ENCODE assay signal across 8 cellular contexts in the genomic region with DNA sequence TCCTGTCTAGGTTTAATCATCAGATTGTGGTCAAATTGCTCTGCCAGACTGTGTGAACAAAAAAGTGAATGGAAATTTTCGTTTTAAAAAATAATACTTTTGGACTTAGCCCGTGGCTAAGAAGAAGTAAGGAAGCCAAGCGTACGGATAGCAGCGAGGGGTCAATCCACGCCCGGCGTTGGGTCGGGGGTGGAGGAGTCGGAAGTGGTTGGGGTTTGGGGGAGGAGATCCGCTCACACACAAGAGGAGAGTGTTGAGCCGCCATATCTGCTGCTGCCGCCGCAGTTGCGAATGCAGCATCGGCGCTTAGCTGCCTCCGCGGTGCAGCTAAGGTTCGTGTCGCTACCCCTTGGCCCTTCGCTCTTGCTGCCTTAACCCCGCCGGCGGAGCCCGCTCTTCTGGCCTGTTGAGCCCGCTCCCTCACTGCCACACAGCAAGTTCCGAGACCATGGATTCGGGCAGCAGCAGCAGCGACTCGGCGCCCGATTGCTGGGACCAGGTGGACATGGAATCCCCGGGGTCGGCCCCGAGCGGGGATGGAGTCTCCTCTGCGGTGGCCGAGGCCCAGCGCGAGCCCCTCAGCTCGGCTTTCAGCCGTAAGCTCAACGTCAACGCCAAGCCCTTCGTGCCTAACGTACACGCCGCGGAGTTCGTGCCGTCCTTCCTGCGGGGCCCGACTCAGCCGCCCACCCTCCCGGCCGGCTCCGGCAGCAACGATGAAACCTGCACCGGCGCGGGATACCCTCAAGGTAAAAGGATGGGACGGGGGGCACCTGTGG. TPM values are rescaled to one million over a fixed set of nuclear protein-coding genes. Genes with fewer than 3 reads are reported as not detected.
DNase-seq lines count a peak whose midpoint lies in the region; ATAC-seq and TF ChIP-seq lines count a peak whose summit lies in the region.

TSS of gene GSPT2 (plus strand) at position 264 of the 779 bp plus-strand sequence. CDS start at position 449, 185 bp downstream.

- H3K4me3 Mint-ChIP-seq in CD4-positive, alpha-beta memory T cell = peak within 1 kb of the TSS; percentile 85 to 93 (median 89)

- H3K4me1 ChIP-seq in CD4-positive, alpha-beta memory T cell (ENCODE audit: insufficient read depth, low read length) = peaks cover 17% of the 10 kb centered on the region
- no peaks in the 10 kb centered on the region for H3K4me1 ChIP-seq in right cardiac atrium (ENCODE audit: control insufficient read depth, insufficient read depth, low read length)
- no peaks in the 10 kb centered on the region for H3K4me1 ChIP-seq in vagina

- H3K27me3 Mint-ChIP-seq in CD4-positive, alpha-beta memory T cell = peaks cover 0 to 4% of the 10 kb centered on the region in 2 donors

- under 1% methylated on average over 63 of the region's 63 CpGs for WGBS in right cardiac atrium

- no peak for TF ChIP-seq CTCF in vagina (IDR thresholded peaks at IDR 0.05)

- no peak for TF ChIP-seq POLR2A in vagina (IDR thresholded peaks at IDR 0.05)

- POLR2A ChIA-PET in CD4-positive, alpha-beta memory T cell (lab: Charles Lee; ENCODE audit: partially characterized antibody) = interaction anchor here (0.9 to 2.0 kb wide), 2 partner anchors 59 to 518 kb away, joined by 4 to 8 read pairs; no protein-coding TSS in a partner anchor

- peak; percentile 43 to 57 (median 52) for DNase-seq in CD4-positive, alpha-beta memory T cell
- DNase-seq in SK-N-DZ (ENCODE audit: low spot score) = peak; percentile 62
- DNase-seq in amniotic epithelial cell (ENCODE audit: low read depth) = peak; percentile 82
- DNase-seq in right cardiac atrium = peak; percentile 66 to 86 (median 84)
- DNase-seq in putamen (ENCODE audit: low spot score) = peak; percentile 70
- no peak for DNase-seq in vagina (ENCODE audit: extremely low spot score in 2 of 2)

- intact Hi-C loops in CD4-positive, alpha-beta memory T cell (cut with micrococcal nuclease) = loop anchor here (2.0 kb wide), 1 partner anchor 59 kb away; no protein-coding TSS in a partner anchor
- intact Hi-C loops in right cardiac atrium (cut with DNase I) = no loop called here
- intact Hi-C loops in vagina (cut with DNase I) = no loop called here

- H3K27me3 ChIP-seq in CD4-positive, alpha-beta memory T cell (ENCODE audit: insufficient read depth, low read length) = no peaks in the 10 kb centered on the region
- H3K27me3 ChIP-seq in right cardiac atrium (ENCODE audit: control insufficient read depth, insufficient read depth) (no peaks in the 10 kb centered on the region), vagina (no peaks in the 10 kb centered on the region)

- H3K27ac Mint-ChIP-seq in CD4-positive, alpha-beta memory T cell = peak within 1 kb of the TSS; percentile 62 to 92 (median 82)

- ATAC-seq in GM19397 (IDR thresholded peaks at IDR 0.05; ENCODE audit: unreplicated experiment) (peak; percentile 96), HG03571 (IDR thresholded peaks at IDR 0.05; ENCODE audit: unreplicated experiment) (peak; percentile 94), right cardiac atrium (peak; percentile 98 to 99)

- peaks cover 8 to 24% (median 19%) of the 10 kb centered on the region in 4 donors for H3K4me1 Mint-ChIP-seq in CD4-positive, alpha-beta memory T cell

- H3K4me3 ChIP-seq in CD4-positive, alpha-beta memory T cell (ENCODE audit: low read length in 2 of 2) = peak within 1 kb of the TSS; percentile 52 to 66
- H3K4me3 ChIP-seq in right cardiac atrium (ENCODE audit: low read length) = peak within 1 kb of the TSS; percentile 55
- H3K4me3 ChIP-seq in vagina = peak within 1 kb of the TSS; percentile 48 to 59

- no peaks in the 10 kb centered on the region for H3K36me3 ChIP-seq in CD4-positive, alpha-beta memory T cell (ENCODE audit: insufficient read depth, low read length)
- H3K36me3 ChIP-seq in vagina = no peaks in the 10 kb centered on the region

- peaks cover 17 to 20% of the 10 kb centered on the region in 2 donors for H3K36me3 Mint-ChIP-seq in CD4-positive, alpha-beta memory T cell

- peaks cover 3 to 18% of the 10 kb centered on the region in 2 donors for H3K9me3 ChIP-seq in CD4-positive, alpha-beta memory T cell (ENCODE audit: control insufficient read depth in 1 of 2, low read length in 2 of 2)
- H3K9me3 ChIP-seq in right cardiac atrium (ENCODE audit: control insufficient read depth, low read length) (no peaks in the 10 kb centered on the region), vagina (no peaks in the 10 kb centered on the region)

- CTCF ChIA-PET in CD4-positive, alpha-beta memory T cell (lab: Charles Lee; ENCODE audit: partially characterized antibody) = no interaction called here

- H3K9me3 Mint-ChIP-seq in CD4-positive, alpha-beta memory T cell = peaks cover 0 to 46% (median 22%) of the 10 kb centered on the region in 8 donors

- no peak within 1 kb of the TSS for H3K27ac ChIP-seq in CD4-positive, alpha-beta memory T cell (ENCODE audit: low read depth, low read length)
- H3K27ac ChIP-seq in right cardiac atrium (ENCODE audit: low read length) = peak within 1 kb of the TSS; percentile 26
- peak within 1 kb of the TSS; percentile 64 for H3K27ac ChIP-seq in vagina

RNA-seq across cellular contexts. Expression of gene GSPT2, which starts in this region (rescaled TPM):
- 10 to 100 TPM; 12.0 to 13.1 TPM for total RNA-seq in CD4-positive, alpha-beta memory T cell
- polyA plus RNA-seq in CD4-positive, alpha-beta memory T cell = 1 to 10 TPM; 7.3 to 8.3 TPM
- 5.0 and 5.8 TPM in 2 replicates for polyA plus RNA-seq in SK-N-DZ (2014; cell fraction: cytosol; rRNA removed)
- 3.9 and 4.2 TPM in 2 replicates for polyA plus RNA-seq in SK-N-DZ (2014; cell fraction: nucleus; rRNA removed)
- total RNA-seq in right cardiac atrium = 10 to 100 TPM in 2 of 4 donors, 1 to 10 TPM in 2; 9.5 to 11.2 (median 10.0) TPM
- polyA plus RNA-seq in right cardiac atrium = 6.5 TPM
- total RNA-seq in vagina = 2.7 TPM

Comparison
In these comparisons a context has a peak if more than half of its experiments do, and no peak if none do; other contexts are left out.
1. DNase-seq: peak in CD4-positive, alpha-beta memory T cell (5 of 5), SK-N-DZ (single experiment), amniotic epithelial cell (single experiment), right cardiac atrium (3 of 3) and putamen (single experiment); none in vagina (0 of 2).
2. Peak in every context shown above with its lines, with median percentiles within 50 percentile points of each other: H3K4me3 ChIP-seq and ATAC-seq.